ENCODE assay signal across 14 cellular contexts in the genomic region with DNA sequence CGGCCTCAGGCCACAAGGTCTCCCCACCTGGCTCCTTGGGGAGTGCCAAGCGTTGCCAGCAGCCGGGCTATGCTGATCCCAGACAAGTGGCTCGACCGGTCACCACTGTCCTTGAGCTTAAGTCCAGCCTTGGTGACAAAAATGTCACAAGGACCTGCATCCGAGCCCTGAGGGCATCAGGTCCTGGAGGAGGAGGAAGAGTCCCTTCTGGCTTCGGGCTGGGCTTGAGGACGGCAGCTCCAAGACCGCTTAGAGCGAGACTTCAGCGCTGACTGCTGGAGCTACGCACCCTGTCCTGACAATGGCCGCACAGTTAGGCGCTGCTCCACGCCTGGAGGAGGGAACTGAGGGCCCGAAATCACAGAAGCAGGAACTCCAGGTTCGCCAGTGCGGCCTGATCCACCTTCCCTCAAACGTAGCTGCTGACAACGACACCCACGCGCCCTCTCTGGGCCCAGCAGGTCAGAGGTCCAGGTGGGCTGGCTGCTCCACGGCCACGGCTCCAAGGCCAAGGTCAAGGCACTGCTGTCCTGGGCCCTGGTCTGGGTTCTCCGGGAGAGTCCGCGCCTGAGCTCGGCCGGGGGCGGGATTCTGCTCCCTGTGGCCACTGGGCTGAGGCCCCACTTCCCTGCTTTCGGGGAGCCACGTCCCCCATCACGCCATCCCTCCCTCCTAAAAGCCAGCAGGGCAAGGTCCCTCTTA. TPM values are rescaled to one million over a fixed set of nuclear protein-coding genes. Genes with fewer than 3 reads are reported as not detected.
DNase-seq lines count a peak whose midpoint lies in the region; ATAC-seq, FAIRE-seq and TF ChIP-seq lines count a peak whose summit lies in the region.
"Had no signal": no experiment of that assay in that cellular context is flagged by ENCODE, and none has a peak within 500 bp of the region (broad histone marks: within the 10 kb centered on the region; RNA-seq: fewer than 3 reads in every experiment).

No MANE protein-coding gene starts in this region.

- no peak for FAIRE-seq in keratinocyte (lab: Jason Lieb, UNC)

- H4K20me1 ChIP-seq in BLaER1 treated with 17β-estradiol and CSF1 and Interleukin-3, amounts not matched to agents 10 nM and 100 nM: peaks cover 91 to 100% (median 93%) of the 10 kb centered on the region in 11 experiments
- H4K20me1 ChIP-seq in keratinocyte (ENCODE audit: control insufficient read depth, extremely low read depth, insufficient read depth, low read length): peaks cover 33% of the 10 kb centered on the region

- H2AFZ ChIP-seq in keratinocyte (ENCODE audit: control insufficient read depth, low read length) (no peak overlapping the region), trophoblast cell (ENCODE audit: insufficient read depth, low read length, poor library complexity) (no peak overlapping the region)

- H4K8ac ChIP-seq in trophoblast cell (ENCODE audit: low read depth, low read length): no peak overlapping the region

- peaks cover 0 to 36% (median 11%) of the 10 kb centered on the region in 11 experiments; a peak in 12 of 22 replicates for H3K36me3 ChIP-seq in BLaER1 treated with 17β-estradiol and CSF1 and Interleukin-3, amounts not matched to agents 10 nM and 100 nM
- H3K36me3 ChIP-seq in WERI-Rb-1 (peaks cover 3% of the 10 kb centered on the region; the same call in 1 of the 2 replicates), keratinocyte (ENCODE audit: control insufficient read depth in 2 of 2, extremely low read depth in 1 of 2, insufficient read depth in 2 of 2, low read length in 2 of 2) (peaks cover 17 to 26% of the 10 kb centered on the region in 2 experiments), trophoblast cell (ENCODE audit: control insufficient read depth in 1 of 2, insufficient read depth in 2 of 2, low read length in 2 of 2) (peaks cover 7 to 17% of the 10 kb centered on the region in 2 experiments)

- H3K14ac ChIP-seq in trophoblast cell (ENCODE audit: low read length): peak overlapping the region; percentile 19

- H4K91ac ChIP-seq in trophoblast cell (ENCODE audit: low read depth, low read length): no peak overlapping the region

- no peaks in the 10 kb centered on the region for H3K27me3 ChIP-seq in BLaER1 treated with 17β-estradiol and CSF1 and Interleukin-3, amounts not matched to agents 10 nM and 100 nM
- no peaks in the 10 kb centered on the region for H3K27me3 ChIP-seq in WERI-Rb-1 (ENCODE audit: insufficient read depth, low read depth, severe bottlenecking)
- no peaks in the 10 kb centered on the region for H3K27me3 ChIP-seq in keratinocyte (ENCODE audit: control insufficient read depth, extremely low read depth, insufficient read depth, low read length)
- no peaks in the 10 kb centered on the region for H3K27me3 ChIP-seq in trophoblast cell (ENCODE audit: insufficient read depth, low read length)
- H3K27me3 ChIP-seq: heart right ventricle, SJCRH30 had no signal

- no CpG with 5 or more reads among the region's 33 CpGs for WGBS in trophoblast cell (ENCODE audit: extremely low coverage, insufficient coverage, insufficient read length)

- in situ Hi-C loops in KBM-7 (cut with MboI; ENCODE audit: low pct_unique_long_range_greater_than_20kb, low sequenced_read_pairs): no loop called here

- H3K79me2 ChIP-seq in keratinocyte (ENCODE audit: control insufficient read depth, insufficient read depth, low read length) (peaks cover 96% of the 10 kb centered on the region), trophoblast cell (ENCODE audit: control insufficient read depth, insufficient read depth, low read length, poor library complexity) (peaks cover 16% of the 10 kb centered on the region)

- DNase-seq in WERI-Rb-1 (no peak), keratinocyte (ENCODE audit: low read depth, low spot score) (no peak), trophoblast cell (peak; percentile 75 to 92), mesenteric fat pad (ENCODE audit: low spot score) (no peak), KBM-7 (no peak)
- no peak for DNase-seq in stimulated activated CD4-positive, alpha-beta T cell treated with anti-CD3 and anti-CD28 coated beads, Interleukin-2, amount 100 ng/mL, for 24 hours
- DNase-seq: activated CD4-positive, CD25-positive, alpha-beta regulatory T cell treated with anti-CD3 and anti-CD28 coated beads, Interleukin-2, amount 50 U/mL, for 72 hours; activated CD8-positive, alpha-beta memory T cell treated with anti-CD3 and anti-CD28 coated beads, Interleukin-2, amount 50 U/mL, for 4 hours; cortex of kidney; heart right ventricle; SJCRH30; stimulated activated naive CD4-positive, alpha-beta T cell treated with Interleukin-2 at 50 U/mL for 16 hours had no signal

- H3K4ac ChIP-seq in trophoblast cell (ENCODE audit: low read depth, low read length): peak overlapping the region; percentile 12

- peak overlapping the region in 7 of 10 experiments; percentile 27 to 64 (median 42); a peak in 10 of 20 replicates for H3K4me3 ChIP-seq in BLaER1 treated with 17β-estradiol and CSF1 and Interleukin-3, amounts not matched to agents 10 nM and 100 nM
- H3K4me3 ChIP-seq in WERI-Rb-1 (ENCODE audit: low read depth, low read length): no peak overlapping the region
- H3K4me3 ChIP-seq in keratinocyte (ENCODE audit: control insufficient read depth in 2 of 3, extremely low read depth in 1 of 3, insufficient read depth in 2 of 3, low read depth in 1 of 3, low read length in 3 of 3): no peak overlapping the region
- H3K4me3 ChIP-seq in trophoblast cell (ENCODE audit: low read depth, low read length): no peak overlapping the region
- H3K4me3 ChIP-seq: heart right ventricle, SJCRH30 had no signal

- peak overlapping the region; percentile 39 for H3K18ac ChIP-seq in trophoblast cell (ENCODE audit: low read length)

- H3K79me1 ChIP-seq in trophoblast cell (ENCODE audit: low read length): peaks cover 4% of the 10 kb centered on the region

- dilution Hi-C loops in keratinocyte (cut with MboI; ENCODE audit: extremely low pct_ligation_motif_present, low sequenced_read_pairs): no loop called here

- H2AK5ac ChIP-seq in trophoblast cell (ENCODE audit: low read length): no peak overlapping the region

- H4K12ac ChIP-seq in trophoblast cell (ENCODE audit: low read depth, low read length): no peak overlapping the region

- peak overlapping the region; percentile 83 to 99 (median 95) for H3K4me2 ChIP-seq in BLaER1 treated with 17β-estradiol and CSF1 and Interleukin-3, amounts not matched to agents 10 nM and 100 nM
- peak overlapping the region; percentile 93 for H3K4me2 ChIP-seq in keratinocyte (ENCODE audit: control insufficient read depth, extremely low read depth, insufficient read depth, low read depth, low read length)
- H3K4me2 ChIP-seq in trophoblast cell (ENCODE audit: low read length): no peak overlapping the region

- no peak overlapping the region for H2BK120ac ChIP-seq in trophoblast cell (ENCODE audit: insufficient read depth, low read length, poor library complexity)

- no peak for TF ChIP-seq CTCF in WERI-Rb-1 (IDR thresholded peaks at IDR 0.05; ENCODE audit: low read depth, low read length)
- no peak for TF ChIP-seq CTCF in keratinocyte (optimal IDR thresholded peaks at IDR 0.05 in 1 of 3, IDR thresholded peaks at IDR 0.05 in 1 of 3, conservative IDR thresholded peaks at IDR 0.05 in 1 of 3; ENCODE audit: extremely low read depth in 1 of 3, insufficient read depth in 2 of 3, low read length in 3 of 3)

- H3K27ac ChIP-seq in BLaER1 treated with 17β-estradiol and CSF1 and Interleukin-3, amounts not matched to agents 10 nM and 100 nM: peak overlapping the region in 8 of 11 experiments; percentile 6 to 79 (median 70); a peak in 12 of 22 replicates
- H3K27ac ChIP-seq in WERI-Rb-1: peak overlapping the region; percentile 82
- no peak overlapping the region for H3K27ac ChIP-seq in keratinocyte (ENCODE audit: control insufficient read depth, insufficient read depth, low read length)
- H3K27ac ChIP-seq in trophoblast cell (ENCODE audit: low read depth, low read length): peak overlapping the region; percentile 14
- H3K27ac ChIP-seq: heart right ventricle, SJCRH30 had no signal

- peak overlapping the region; percentile 50 to 73 (median 63); a peak in 20 of 22 replicates for H3K9ac ChIP-seq in BLaER1 treated with 17β-estradiol and CSF1 and Interleukin-3, amounts not matched to agents 10 nM and 100 nM
- H3K9ac ChIP-seq in keratinocyte (ENCODE audit: control insufficient read depth, extremely low read depth, insufficient read depth, low read length): no peak overlapping the region
- no peak overlapping the region for H3K9ac ChIP-seq in trophoblast cell (ENCODE audit: low read length)

- H3K9me3 ChIP-seq in BLaER1 treated with 17β-estradiol and CSF1 and Interleukin-3, amounts not matched to agents 10 nM and 100 nM (replicated peaks in 1 of 11): no peaks in the 10 kb centered on the region
- H3K9me3 ChIP-seq in WERI-Rb-1 (ENCODE audit: severe bottlenecking) (peaks cover 4% of the 10 kb centered on the region), keratinocyte (ENCODE audit: control insufficient read depth, low read depth, low read length) (no peaks in the 10 kb centered on the region), trophoblast cell (ENCODE audit: insufficient read depth, low read depth, low read length) (peaks cover 10% of the 10 kb centered on the region)
- H3K9me3 ChIP-seq: heart right ventricle, SJCRH30 had no signal

- H3K4me1 ChIP-seq in BLaER1 treated with 17β-estradiol and CSF1 and Interleukin-3, amounts not matched to agents 10 nM and 100 nM: peaks cover 81 to 93% (median 88%) of the 10 kb centered on the region in 10 experiments
- H3K4me1 ChIP-seq in keratinocyte (ENCODE audit: control insufficient read depth, extremely low read depth, insufficient read depth, low read length) (peaks cover 46% of the 10 kb centered on the region), trophoblast cell (ENCODE audit: control insufficient read depth in 1 of 2, insufficient read depth in 2 of 2, low read length in 2 of 2) (peaks cover 48 to 57% of the 10 kb centered on the region in 2 experiments)

- no peak overlapping the region for H2BK5ac ChIP-seq in trophoblast cell (ENCODE audit: low read depth, low read length, poor library complexity)

- peaks cover 5% of the 10 kb centered on the region for H3K9me1 ChIP-seq in keratinocyte (ENCODE audit: control insufficient read depth, extremely low read depth, insufficient read depth, low read length)

- ATAC-seq in GM21737 (IDR thresholded peaks at IDR 0.05; ENCODE audit: unreplicated experiment): no peak
- ATAC-seq: heart right ventricle had no signal

- H2BK12ac ChIP-seq in trophoblast cell (ENCODE audit: low read length): no peak overlapping the region

- H3K23ac ChIP-seq in trophoblast cell (ENCODE audit: low read length): no peak overlapping the region

RNA-seq across cellular contexts. Expression of gene SBNO2, which starts 7.0 kb away (rescaled TPM):
- 10.9 to 19.4 TPM (median 13.1 TPM) in 3 replicates for polyA plus RNA-seq in keratinocyte
- 12.9 TPM for polyA plus RNA-seq in keratinocyte (2011; ENCODE audit: low read depth)
- polyA plus RNA-seq in keratinocyte (2011; cell fraction: cytosol; rRNA removed): 6.0 and 14.5 TPM in 2 replicates
- 32.2 and 48.0 TPM in 2 replicates for polyA plus RNA-seq in keratinocyte (2011; cell fraction: nucleus; rRNA removed)
- polyA plus RNA-seq in keratinocyte (2012; ENCODE audit: low replicate concordance): 17.3 and 24.6 TPM in 2 replicates
- polyA minus RNA-seq in keratinocyte: 14.6 to 40.2 TPM (median 23.0 TPM) in 3 replicates
- 32.6 TPM for polyA minus RNA-seq in keratinocyte (2011; cell fraction: cytosol; rRNA and poly(A)+ RNA removed)
- polyA minus RNA-seq in keratinocyte (2011; cell fraction: nucleus; rRNA and poly(A)+ RNA removed): 36.5 and 41.8 TPM in 2 replicates
- polyA plus RNA-seq in trophoblast cell (2013): 21.2 and 22.5 TPM in 2 replicates
- total RNA-seq in mesenteric fat pad: 139 TPM

RNA-seq across cellular contexts. Expression of gene STK11, which starts 38.6 kb away (rescaled TPM):
- 24.6 to 31.4 TPM (median 28.1 TPM) in 3 replicates for polyA plus RNA-seq in keratinocyte
- 21.6 TPM for polyA plus RNA-seq in keratinocyte (2011; ENCODE audit: low read depth)
- 13.7 and 27.8 TPM in 2 replicates for polyA plus RNA-seq in keratinocyte (2011; cell fraction: cytosol; rRNA removed)
- 47.3 and 54.0 TPM in 2 replicates for polyA plus RNA-seq in keratinocyte (2011; cell fraction: nucleus; rRNA removed)
- polyA plus RNA-seq in keratinocyte (2012; ENCODE audit: low replicate concordance): 26.4 and 38.3 TPM in 2 replicates
- 19.7 to 42.7 TPM (median 21.9 TPM) in 3 replicates for polyA minus RNA-seq in keratinocyte
- polyA minus RNA-seq in keratinocyte (2011; cell fraction: cytosol; rRNA and poly(A)+ RNA removed): 56.2 TPM
- 25.7 and 29.2 TPM in 2 replicates for polyA minus RNA-seq in keratinocyte (2011; cell fraction: nucleus; rRNA and poly(A)+ RNA removed)
- polyA plus RNA-seq in trophoblast cell (2013): 32.9 and 33.1 TPM in 2 replicates
- 60.8 TPM for total RNA-seq in mesenteric fat pad

Comparison
In these comparisons a context has a peak if more than half of its experiments do, and no peak if none do; other contexts are left out.
1. H3K4me3 ChIP-seq: peak in BLaER1 treated with 17β-estradiol and CSF1 and Interleukin-3, amounts not matched to agents 10 nM and 100 nM (7 of 10); none in WERI-Rb-1 (single experiment), keratinocyte (0 of 3) and trophoblast cell (single experiment).
2. H3K9ac ChIP-seq: peak in BLaER1 treated with 17β-estradiol and CSF1 and Interleukin-3, amounts not matched to agents 10 nM and 100 nM (11 of 11); none in keratinocyte (single experiment) and trophoblast cell (single experiment).
3. DNase-seq: peak in trophoblast cell (2 of 2); none in WERI-Rb-1 (single experiment), keratinocyte (single experiment), mesenteric fat pad (single experiment), stimulated activated CD4-positive, alpha-beta T cell treated with anti-CD3 and anti-CD28 coated beads, Interleukin-2, amount 100 ng/mL, for 24 hours (0 of 2) and KBM-7 (single experiment).